Comparison of ENCODE assay signal across 8 cellular contexts in genomic region chr11:62708423-62709261, GRCh38. TPM values are rescaled to one million over a fixed set of nuclear protein-coding genes. Genes with fewer than 3 reads are reported as not detected.
DNase-seq lines count a peak whose midpoint lies in the region; ATAC-seq and TF ChIP-seq lines count a peak whose summit lies in the region.

No MANE protein-coding gene starts in this region.

- H3K4me3 Mint-ChIP-seq in activated T-cell treated with anti-CD3 and anti-CD28 coated beads, Interleukin-2, amount 50 U/mL, for 24 hours: peak overlapping the region; percentile 82

- H4K20me1 ChIP-seq in BLaER1 (no peaks in the 10 kb centered on the region), MM.1S (ENCODE audit: insufficient read depth, low read length) (no peaks in the 10 kb centered on the region)

- H3K4me1 Mint-ChIP-seq in activated T-cell treated with anti-CD3 and anti-CD28 coated beads, Interleukin-2, amount 50 U/mL, for 24 hours (ENCODE audit: low read depth): peaks cover 71% of the 10 kb centered on the region

- TF ChIP-seq CTCF in MM.1S (IDR thresholded peaks at IDR 0.05; ENCODE audit: low read length) (no peak), foreskin fibroblast (IDR thresholded peaks at IDR 0.05; ENCODE audit: low read depth, low read length) (no peak)

- no peak for DNase-seq in MM.1S
- peak; percentile 67 for DNase-seq in activated T-cell treated with anti-CD3 and anti-CD28 coated beads, Interleukin-2, amount 50 U/mL, for 24 hours
- DNase-seq in foreskin fibroblast: peak in 1 of 2 donors; percentile 35
- no peak for DNase-seq in sciatic nerve (ENCODE audit: low spot score)
- DNase-seq in NCI-H2107 treated with DMSO at 0.1 percent for 48 hours (lab: John Stamatoyannopoulos, UW; ENCODE audit: unreplicated experiment): no peak

- H3K4me3 ChIP-seq in BLaER1: peak overlapping the region; percentile 69
- peak overlapping the region; percentile 70 for H3K4me3 ChIP-seq in MM.1S (ENCODE audit: low read length)
- peak overlapping the region; percentile 39 to 68 for H3K4me3 ChIP-seq in foreskin fibroblast (ENCODE audit: low read depth in 1 of 2, low read length in 2 of 2)

- H3K27ac ChIP-seq in BLaER1: peak overlapping the region; percentile 98
- H3K27ac ChIP-seq in MM.1S (ENCODE audit: low read length): peak overlapping the region; percentile 93; the same call in 1 of the 2 replicates

- peak overlapping the region; percentile 98 for H3K27ac Mint-ChIP-seq in activated T-cell treated with anti-CD3 and anti-CD28 coated beads, Interleukin-2, amount 50 U/mL, for 24 hours

- peaks cover 55% of the 10 kb centered on the region for H3F3A ChIP-seq in MM.1S (ENCODE audit: insufficient read depth, low read length)

- H3K9me2 ChIP-seq in MM.1S (replicated peaks; ENCODE audit: insufficient read depth, low read length): no peaks in the 10 kb centered on the region

- H3K27me3 ChIP-seq in BLaER1 (no peaks in the 10 kb centered on the region), MM.1S (replicated peaks; ENCODE audit: insufficient read depth, low read length) (no peaks in the 10 kb centered on the region)

- ATAC-seq in sciatic nerve (peak; percentile 0), HG02884 (IDR thresholded peaks at IDR 0.05; ENCODE audit: unreplicated experiment) (no peak), GM21390 (IDR thresholded peaks at IDR 0.05; ENCODE audit: unreplicated experiment) (no peak)

- H3K9ac ChIP-seq in BLaER1 (peak overlapping the region; percentile 92), MM.1S (ENCODE audit: low read length) (peak overlapping the region; percentile 93)

- H3K36me3 ChIP-seq in BLaER1 (peaks cover 43% of the 10 kb centered on the region), MM.1S (replicated peaks; ENCODE audit: insufficient read depth, low read length) (no peaks in the 10 kb centered on the region)

- H3K4me2 ChIP-seq in BLaER1 (peak overlapping the region; percentile 99), MM.1S (ENCODE audit: low read depth, low read length) (peak overlapping the region; percentile 96)

- peak overlapping the region; percentile 68 for H2AFZ ChIP-seq in MM.1S (ENCODE audit: low read length)

- H3K4me1 ChIP-seq in BLaER1 (peaks cover 51% of the 10 kb centered on the region), MM.1S (ENCODE audit: low read length) (peaks cover 50% of the 10 kb centered on the region)

- intact Hi-C loops in sciatic nerve (cut with DNase I): no loop called here

- peaks cover 85% of the 10 kb centered on the region for H3K36me3 Mint-ChIP-seq in activated T-cell treated with anti-CD3 and anti-CD28 coated beads, Interleukin-2, amount 50 U/mL, for 24 hours (ENCODE audit: low read depth)

- peaks cover 37% of the 10 kb centered on the region for H3K79me2 ChIP-seq in MM.1S (ENCODE audit: low read length)

- H3K9me3 Mint-ChIP-seq in activated T-cell treated with anti-CD3 and anti-CD28 coated beads, Interleukin-2, amount 50 U/mL, for 24 hours: no peaks in the 10 kb centered on the region

- no peaks in the 10 kb centered on the region for H3K9me3 ChIP-seq in BLaER1
- H3K9me3 ChIP-seq in MM.1S (replicated peaks; ENCODE audit: insufficient read depth, low read length): no peaks in the 10 kb centered on the region

- no peaks in the 10 kb centered on the region for H3K27me3 Mint-ChIP-seq in activated T-cell treated with anti-CD3 and anti-CD28 coated beads, Interleukin-2, amount 50 U/mL, for 24 hours

RNA-seq across cellular contexts. Expression of gene GNG3, which starts 1.2 kb away (rescaled TPM):
- 1.4 TPM for total RNA-seq in sciatic nerve

RNA-seq across cellular contexts. Expression of gene BSCL2, which starts 1.4 kb away (rescaled TPM):
- 44.5 TPM for total RNA-seq in sciatic nerve

RNA-seq across cellular contexts. Expression of gene HNRNPUL2, which starts 18.6 kb away (rescaled TPM):
- total RNA-seq in sciatic nerve: 51.2 TPM

RNA-seq across cellular contexts. Expression of gene LRRN4CL, which starts 19.3 kb away (rescaled TPM):
- total RNA-seq in sciatic nerve: 28.4 TPM

RNA-seq across cellular contexts. Expression of gene TTC9C, which starts 19.6 kb away (rescaled TPM):
- 30.9 TPM for total RNA-seq in sciatic nerve
